Comparison of ENCODE assay signal across 28 cellular contexts in the genomic region with DNA sequence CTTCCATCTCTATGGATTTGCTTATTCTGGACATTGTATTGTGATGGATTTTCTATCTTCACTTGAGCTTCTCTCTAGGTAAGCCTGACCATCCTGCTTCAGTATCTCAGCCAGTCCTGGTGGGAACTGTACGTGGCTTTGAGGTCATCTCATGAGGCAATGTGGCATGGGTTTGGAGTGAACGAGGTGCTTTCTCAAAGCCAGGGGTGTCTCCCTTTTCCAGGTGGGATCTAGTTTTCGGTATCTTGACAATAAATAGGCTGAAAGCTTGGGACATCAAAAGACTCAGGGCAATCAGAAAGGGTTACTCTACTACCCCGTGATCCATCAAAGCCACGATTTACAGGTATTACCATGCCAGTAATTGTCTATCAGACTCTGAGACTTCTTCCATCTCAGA.
"Had no signal": no experiment of that assay in that cellular context is flagged by ENCODE, and none has a peak within 500 bp of the region (broad histone marks: within the 10 kb centered on the region; RNA-seq: fewer than 3 reads in every experiment).

No MANE protein-coding gene starts in this region.

- H3K27me3 ChIP-seq: ascending aorta, breast epithelium, cardiac muscle cell, colonic mucosa, foreskin keratinocyte, heart right ventricle had no signal

- H3K27me3 Mint-ChIP-seq: activated naive CD8-positive, alpha-beta T cell treated with anti-CD3 and anti-CD28 coated beads, Interleukin-2, amount 10 ng/mL, durations not matched to agents 7 days and 5 days; T-helper 17 cell had no signal

- H3K9me3 Mint-ChIP-seq: activated naive CD4-positive, alpha-beta T cell treated with anti-CD3 and anti-CD28 coated beads, Interleukin-2, amount 50 U/mL, for 72 hours; activated naive CD8-positive, alpha-beta T cell treated with anti-CD3 and anti-CD28 coated beads, Interleukin-2, amount 10 ng/mL, durations not matched to agents 7 days and 5 days; activated T-cell treated with anti-CD3 and anti-CD28 coated beads, Interleukin-2, amount 50 U/mL, for 4 hours; T-helper 2 cell treated with Interferon-gamma antibody and Interleukin-4, amounts not matched to agents 5 μg/mL and 100 μg/mL, for 36 hours had no signal

- DNase-seq: activated B cell treated with CpG ODN at 0.5 μM for 24 hours; activated CD4-positive, alpha-beta T cell treated with anti-CD3 and anti-CD28 coated beads for 48 hours; activated CD4-positive, alpha-beta T cell treated with anti-CD3 and anti-CD28 coated beads, Interleukin-2, amount 50 U/mL, for 1 hour; activated CD4-positive, alpha-beta T cell treated with anti-CD3 and anti-CD28 coated beads, Interleukin-2, amount 50 U/mL, for 48 hours; activated gamma-delta T cell; activated naive CD4-positive, alpha-beta T cell; activated naive CD4-positive, alpha-beta T cell treated with anti-CD3 and anti-CD28 coated beads, Interleukin-2, amount 10 ng/mL, durations not matched to agents 7 days and 5 days; activated naive CD8-positive, alpha-beta T cell treated with anti-CD3 and anti-CD28 coated beads, Interleukin-2, amount 10 ng/mL, durations not matched to agents 7 days and 5 days; activated T-cell treated with anti-CD3 and anti-CD28 coated beads, Interleukin-2, amount 50 U/mL, for 4 hours; central memory CD4-positive, alpha-beta T cell; cerebellar nuclear complex; colonic mucosa; effector CD8-positive, alpha-beta T cell; foreskin keratinocyte; heart right ventricle; T-helper 1 cell; T-helper 17 cell; T1000; WERI-Rb-1 had no signal

- H3K9me3 ChIP-seq: ascending aorta, breast epithelium, colonic mucosa, gastroesophageal sphincter, heart right ventricle had no signal

- H3K27ac ChIP-seq: ascending aorta, breast epithelium, cardiac muscle cell, colonic mucosa, foreskin keratinocyte, gastroesophageal sphincter, heart right ventricle, WERI-Rb-1 had no signal

- H3K36me3 ChIP-seq: ascending aorta, breast epithelium, cardiac muscle cell, colonic mucosa, gastroesophageal sphincter, WERI-Rb-1 had no signal

- H3K4me3 Mint-ChIP-seq: activated B cell treated with CpG ODN at 0.5 μM for 24 hours; activated naive CD4-positive, alpha-beta T cell treated with anti-CD3 and anti-CD28 coated beads, Interleukin-2, amount 10 ng/mL, durations not matched to agents 7 days and 5 days; activated naive CD8-positive, alpha-beta T cell treated with anti-CD3 and anti-CD28 coated beads, Interleukin-2, amount 10 ng/mL, durations not matched to agents 7 days and 5 days; activated T-cell treated with anti-CD3 and anti-CD28 coated beads, Interleukin-2, amount 50 U/mL, for 4 hours; brain; T-helper 17 cell; T-helper 2 cell treated with Interferon-gamma antibody and Interleukin-4, amounts not matched to agents 5 μg/mL and 100 μg/mL, for 36 hours had no signal

- ATAC-seq: activated CD4-positive, CD25-positive, alpha-beta regulatory T cell treated with anti-CD3 and anti-CD28 coated beads, Interleukin-2, amount 50 U/mL, for 24 hours; activated naive CD4-positive, alpha-beta T cell treated with anti-CD3 and anti-CD28 coated beads, Interleukin-2, amount 50 U/mL, for 72 hours; activated T-cell treated with anti-CD3 and anti-CD28 coated beads, Interleukin-2, amount 50 U/mL, for 4 hours; esophagus mucosa; foreskin keratinocyte; gastroesophageal sphincter; heart right ventricle; T-helper 17 cell had no signal

- H3K4me3 ChIP-seq: ascending aorta, breast epithelium, cardiac muscle cell, colonic mucosa, gastroesophageal sphincter, heart right ventricle had no signal

- H3K27ac Mint-ChIP-seq: activated B cell treated with CpG ODN at 0.5 μM for 24 hours; activated naive CD4-positive, alpha-beta T cell treated with anti-CD3 and anti-CD28 coated beads, Interleukin-2, amount 10 ng/mL, durations not matched to agents 7 days and 5 days; activated naive CD4-positive, alpha-beta T cell treated with anti-CD3 and anti-CD28 coated beads, Interleukin-2, amount 50 U/mL, for 72 hours; activated naive CD8-positive, alpha-beta T cell treated with anti-CD3 and anti-CD28 coated beads, Interleukin-2, amount 10 ng/mL, durations not matched to agents 7 days and 5 days; brain; T-helper 17 cell; T-helper 2 cell treated with Interferon-gamma antibody and Interleukin-4, amounts not matched to agents 5 μg/mL and 100 μg/mL, for 36 hours had no signal
